ENCODE assay signal across 19 cellular contexts in genomic region chr3:133589503-133589902, GRCh38. TPM values are rescaled to one million over a fixed set of nuclear protein-coding genes. Genes with fewer than 3 reads are reported as not detected.
DNase-seq lines count a peak whose midpoint lies in the region; ATAC-seq, FAIRE-seq and TF ChIP-seq lines count a peak whose summit lies in the region.
"Had no signal": no experiment of that assay in that cellular context is flagged by ENCODE, and none has a peak within 500 bp of the region (broad histone marks: within the 10 kb centered on the region; RNA-seq: fewer than 3 reads in every experiment).

No MANE protein-coding gene starts in this region.

- no peaks in the 10 kb centered on the region for H3K27me3 Mint-ChIP-seq in activated naive CD4-positive, alpha-beta T cell treated with anti-CD3 and anti-CD28 coated beads for 36 hours (ENCODE audit: low read depth)
- no peaks in the 10 kb centered on the region for H3K27me3 Mint-ChIP-seq in natural killer cell treated with Interleukin-12 subunit alpha and Interleukin-12 subunit beta and Interleukin-15 and Interleukin-18, amount 100 ng/mL, for 72 hours
- H3K27me3 Mint-ChIP-seq: activated CD4-positive, alpha-beta T cell treated with anti-CD3 and anti-CD28 coated beads, Interleukin-2, amount 10 ng/mL, durations not matched to agents 7 days and 5 days; activated naive CD4-positive, alpha-beta T cell treated with anti-CD3 and anti-CD28 coated beads, Interleukin-2, amount 10 ng/mL, durations not matched to agents 7 days and 5 days had no signal

- TF ChIP-seq POLR2A in GM12878 (IDR thresholded peaks at IDR 0.05; ENCODE audit: low read depth, low read length), result peak; percentile 58

- no peak for TF ChIP-seq RAD21 in GM12878 (IDR thresholded peaks at IDR 0.05; ENCODE audit: insufficient read depth, low read depth, low read length)

- H3K9me3 Mint-ChIP-seq in activated naive CD4-positive, alpha-beta T cell treated with anti-CD3 and anti-CD28 coated beads for 36 hours, result no peaks in the 10 kb centered on the region
- H3K9me3 Mint-ChIP-seq in natural killer cell treated with Interleukin-12 subunit alpha and Interleukin-12 subunit beta and Interleukin-15 and Interleukin-18, amount 100 ng/mL, for 72 hours, result no peaks in the 10 kb centered on the region
- H3K9me3 Mint-ChIP-seq: activated CD4-positive, alpha-beta T cell treated with anti-CD3 and anti-CD28 coated beads, Interleukin-2, amount 10 ng/mL, durations not matched to agents 7 days and 5 days; activated naive CD4-positive, alpha-beta T cell treated with anti-CD3 and anti-CD28 coated beads, Interleukin-2, amount 10 ng/mL, durations not matched to agents 7 days and 5 days; HFFc6 had no signal

- no peak overlapping the region for H3K4me3 Mint-ChIP-seq in activated naive CD4-positive, alpha-beta T cell treated with anti-CD3 and anti-CD28 coated beads for 36 hours
- H3K4me3 Mint-ChIP-seq in natural killer cell treated with Interleukin-12 subunit alpha and Interleukin-12 subunit beta and Interleukin-15 and Interleukin-18, amount 100 ng/mL, for 72 hours, result no peak overlapping the region
- H3K4me3 Mint-ChIP-seq: activated CD4-positive, alpha-beta T cell treated with anti-CD3 and anti-CD28 coated beads, Interleukin-2, amount 10 ng/mL, durations not matched to agents 7 days and 5 days; activated naive CD4-positive, alpha-beta T cell treated with anti-CD3 and anti-CD28 coated beads, Interleukin-2, amount 10 ng/mL, durations not matched to agents 7 days and 5 days; HFFc6 had no signal

- H3K27ac Mint-ChIP-seq in activated naive CD4-positive, alpha-beta T cell treated with anti-CD3 and anti-CD28 coated beads for 36 hours, result peak overlapping the region; percentile 6
- peak overlapping the region; percentile 74 to 92 for H3K27ac Mint-ChIP-seq in natural killer cell treated with Interleukin-12 subunit alpha and Interleukin-12 subunit beta and Interleukin-15 and Interleukin-18, amount 100 ng/mL, for 72 hours
- H3K27ac Mint-ChIP-seq: activated CD4-positive, alpha-beta T cell treated with anti-CD3 and anti-CD28 coated beads, Interleukin-2, amount 10 ng/mL, durations not matched to agents 7 days and 5 days; activated naive CD4-positive, alpha-beta T cell treated with anti-CD3 and anti-CD28 coated beads, Interleukin-2, amount 10 ng/mL, durations not matched to agents 7 days and 5 days had no signal

- in situ Hi-C loops in GM23248 (cut with MboI), result no loop called here
- in situ Hi-C loops in GM12878 (cut with MboI), result no loop called here

- POLR2A ChIA-PET in GM12878 (lab: Charles Lee), result interaction anchor here (2.0 kb wide), 1 partner anchor 13 kb away, joined by 5 read pairs; no protein-coding TSS in a partner anchor

- ATAC-seq in GM12878 (no peak), left colon (no peak)
- ATAC-seq in natural killer cell treated with Interleukin-12 subunit alpha and Interleukin-12 subunit beta and Interleukin-15 and Interleukin-18, amount 100 ng/mL, for 72 hours, result no peak

- H3K36me3 ChIP-seq in GM23248 (ENCODE audit: low read depth) (peaks cover 55% of the 10 kb centered on the region), GM12878 (ENCODE audit: control insufficient read depth in 2 of 2, insufficient read depth in 2 of 2, low read length in 1 of 2) (peaks cover 6 to 34% of the 10 kb centered on the region in 2 experiments)

- H3K27ac ChIP-seq in GM23248 (peak overlapping the region; percentile 46; the same call in 1 of the 2 replicates), GM12878 (ENCODE audit: control insufficient read depth, insufficient read depth) (no peak overlapping the region)
- H3K27ac ChIP-seq: BLaER1, left lung, testis had no signal

- H3K79me2 ChIP-seq in GM23248 (ENCODE audit: insufficient read depth), result peaks cover 48% of the 10 kb centered on the region
- H3K79me2 ChIP-seq in GM12878 (ENCODE audit: control insufficient read depth, insufficient read depth, low read length), result peaks cover 17% of the 10 kb centered on the region

- TF ChIP-seq CTCF in GM12878 (IDR thresholded peaks at IDR 0.05 in 2 of 3, conservative IDR thresholded peaks at IDR 0.05 in 1 of 3; ENCODE audit: control insufficient read depth in 2 of 3, extremely low read depth in 1 of 3, insufficient read depth in 1 of 3, low read depth in 3 of 3, low read length in 3 of 3), result no peak

- H3K9me3 ChIP-seq in GM23248 (ENCODE audit: low read depth) (no peaks in the 10 kb centered on the region), GM12878 (replicated peaks; ENCODE audit: control insufficient read depth, insufficient read depth, low read length) (no peaks in the 10 kb centered on the region)
- H3K9me3 ChIP-seq: BLaER1, left lung, testis had no signal

- no peak overlapping the region for H3K4me2 ChIP-seq in GM23248 (ENCODE audit: unreplicated experiment)
- H3K4me2 ChIP-seq in GM12878 (ENCODE audit: control insufficient read depth, insufficient read depth), result no peak overlapping the region
- H3K4me2 ChIP-seq: BLaER1 had no signal

- BruUV-seq in GM12878 (replicated peaks; lab: Mats Ljungman, UMichigan), result no TSS peak

- intact Hi-C loops in activated naive CD4-positive, alpha-beta T cell treated with anti-CD3 and anti-CD28 coated beads for 36 hours (cut with micrococcal nuclease), result no loop called here
- intact Hi-C loops in GM12878 (cut with micrococcal nuclease; ENCODE audit: unreplicated experiment), result no loop called here
- intact Hi-C loops in left colon (cut with DNase I, micrococcal nuclease), result no loop called here

- DNase-seq in activated naive CD4-positive, alpha-beta T cell treated with anti-CD3 and anti-CD28 coated beads for 36 hours, result no peak
- no peak for DNase-seq in activated naive CD4-positive, alpha-beta T cell treated with Interleukin-2 at 50 U/mL for 16 hours
- peak; percentile 5 for DNase-seq in GM23248
- no peak for DNase-seq in GM12878 (ENCODE audit: low read depth, low spot score)
- no peak for DNase-seq in natural killer cell treated with Interleukin-12 subunit alpha and Interleukin-12 subunit beta and Interleukin-15 and Interleukin-18, amount 100 ng/mL, for 72 hours (ENCODE audit: low spot score)
- no peak for DNase-seq in NCI-H2107 (lab: John Stamatoyannopoulos, UW)
- DNase-seq in putamen (ENCODE audit: low spot score), result no peak
- no peak for DNase-seq in left colon
- DNase-seq: activated CD4-positive, alpha-beta T cell treated with anti-CD3 and anti-CD28 coated beads, Interleukin-2, amount 10 ng/mL, durations not matched to agents 7 days and 5 days; activated naive CD4-positive, alpha-beta T cell treated with anti-CD3 and anti-CD28 coated beads, Interleukin-2, amount 10 ng/mL, durations not matched to agents 7 days and 5 days; effector CD8-positive, alpha-beta T cell; HFFc6; left lung; NCI-H510A treated with DMSO at 0.1 percent for 48 hours; retina; SW 1271; testis had no signal

- H3K9me2 ChIP-seq in GM23248 (ENCODE audit: insufficient read depth), result no peaks in the 10 kb centered on the region

- H3K4me3 ChIP-seq in GM23248, result no peak overlapping the region
- no peak overlapping the region for H3K4me3 ChIP-seq in GM12878
- H3K4me3 ChIP-seq: BLaER1, left lung, testis had no signal

- H3K9ac ChIP-seq in GM23248 (no peak overlapping the region), GM12878 (ENCODE audit: control insufficient read depth, insufficient read depth, low read length) (no peak overlapping the region)
- H3K9ac ChIP-seq: BLaER1 had no signal

- peaks cover 97% of the 10 kb centered on the region for H3F3A ChIP-seq in GM23248 (ENCODE audit: insufficient read depth)

- peaks cover 25% of the 10 kb centered on the region for H3K4me1 Mint-ChIP-seq in activated naive CD4-positive, alpha-beta T cell treated with anti-CD3 and anti-CD28 coated beads for 36 hours (ENCODE audit: low read depth)
- peaks cover 27 to 33% of the 10 kb centered on the region in 2 donors for H3K4me1 Mint-ChIP-seq in natural killer cell treated with Interleukin-12 subunit alpha and Interleukin-12 subunit beta and Interleukin-15 and Interleukin-18, amount 100 ng/mL, for 72 hours (ENCODE audit: low read depth in 2 of 2)

- H2AFZ ChIP-seq in GM23248, result no peak overlapping the region
- H2AFZ ChIP-seq in GM12878 (ENCODE audit: control insufficient read depth, low read depth, low read length), result no peak overlapping the region

- TF ChIP-seq EP300 in GM12878 (IDR thresholded peaks at IDR 0.05; ENCODE audit: borderline replicate concordance in 1 of 2, control insufficient read depth in 1 of 2, low read depth in 2 of 2, low read length in 2 of 2), result no peak

- WGBS in GM23248 (ENCODE audit: low coverage in 1 of 2, low lambda C conversion rate in 2 of 2, missing lambda C conversion rate in 2 of 2), 2 experiments, result 72 to 74% methylated on average over 8 of the region's 8 CpGs
- 98% methylated on average over 8 of the region's 8 CpGs for WGBS in GM12878 (ENCODE audit: insufficient coverage, insufficient replicate concordance, low lambda C conversion rate, missing lambda C conversion rate)

- peaks cover 41% of the 10 kb centered on the region for H3K36me3 Mint-ChIP-seq in activated naive CD4-positive, alpha-beta T cell treated with anti-CD3 and anti-CD28 coated beads for 36 hours (ENCODE audit: low read depth)
- peaks cover 27% of the 10 kb centered on the region for H3K36me3 Mint-ChIP-seq in natural killer cell treated with Interleukin-12 subunit alpha and Interleukin-12 subunit beta and Interleukin-15 and Interleukin-18, amount 100 ng/mL, for 72 hours

- SMC1A ChIA-PET in GM12878 (lab: Charles Lee; ENCODE audit: uncharacterized antibody, unreplicated experiment), result interaction anchor here (0.6 to 4.2 kb wide), 2 partner anchors 12 to 412 kb away, joined by 3 to 38 read pairs; no protein-coding TSS in a partner anchor

- H3K4me1 ChIP-seq in GM23248 (ENCODE audit: insufficient read depth) (peaks cover 76% of the 10 kb centered on the region), GM12878 (ENCODE audit: control insufficient read depth, insufficient read depth, low read length) (peaks cover 21% of the 10 kb centered on the region)
- H3K4me1 ChIP-seq: left lung, testis had no signal

- RAD21 ChIA-PET in GM12878 (lab: Charles Lee; ENCODE audit: unreplicated experiment), result no interaction called here

- no peak for FAIRE-seq in GM12878 (lab: Jason Lieb, UNC)
- FAIRE-seq: TTC549 had no signal

- H4K20me1 ChIP-seq in GM23248 (ENCODE audit: insufficient read depth) (peaks cover 5% of the 10 kb centered on the region; the same call in 1 of the 2 replicates), GM12878 (ENCODE audit: control insufficient read depth, insufficient read depth) (no peaks in the 10 kb centered on the region)

- no peaks in the 10 kb centered on the region for H3K27me3 ChIP-seq in GM23248 (replicated peaks; ENCODE audit: insufficient read depth)
- no peaks in the 10 kb centered on the region for H3K27me3 ChIP-seq in GM12878 (replicated peaks in 1 of 2; ENCODE audit: control insufficient read depth in 2 of 2, insufficient read depth in 2 of 2, low read length in 1 of 2)
- H3K27me3 ChIP-seq: BLaER1, left lung, testis had no signal

- CTCF ChIA-PET in activated naive CD4-positive, alpha-beta T cell treated with anti-CD3 and anti-CD28 coated beads for 36 hours (lab: Charles Lee), result no interaction called here
- CTCF ChIA-PET in GM12878 (lab: Yijun Ruan, JAX), result no interaction called here

RNA-seq across cellular contexts. Expression of gene CDV3, which starts 16.0 kb away (rescaled TPM):
- total RNA-seq in activated naive CD4-positive, alpha-beta T cell treated with anti-CD3 and anti-CD28 coated beads for 36 hours, result 100 to 1,000 TPM; 170 to 181 TPM
- 155 TPM in 2 replicates for total RNA-seq in GM23248 (2014; rRNA removed; shearing (Covaris generic))
- polyA plus RNA-seq in GM23248 (2016; fragmentation: Nextera tagmentation; extraction: Ambion mirVana) (37.0 and 41.8 TPM in 2 replicates), GM12878 (2011; rRNA removed) (133 and 170 TPM in 2 replicates), GM12878 (2014; fragmentation: Illumina TruSeq; extraction: Trizol) (214 and 246 TPM in 2 replicates), GM12878 (2014; fragmentation: Nextera tagmentation; extraction: Ambion mirVana) (100 to 1,000 TPM; 133 to 466 TPM), GM12878 (2014; rRNA removed) (137 and 138 TPM in 2 replicates), GM12878 (2016; fragmentation: Nextera tagmentation; extraction: Ambion mirVana) (10 to 100 TPM; 42.3 to 48.4 TPM)
- total RNA-seq in GM12878 (2013; cell fraction: nucleolus; rRNA removed), result 33.0 and 34.3 TPM in 2 replicates
- total RNA-seq in GM12878 (2014; rRNA removed) (131 and 146 TPM in 2 replicates), GM12878 (2014; rRNA removed; fragmentation: Illumina TruSeq; extraction: Trizol) (206 and 210 TPM in 2 replicates), GM12878 (2021) (214 and 219 TPM in 2 replicates), left colon (100 to 1,000 TPM; 137 to 143 TPM)
- 136 TPM for polyA plus RNA-seq in GM12878 (2011; ENCODE audit: low read depth)
- polyA plus RNA-seq in GM12878 (2011; cell fraction: cytosol; rRNA removed), result 48.0 and 52.5 TPM in 2 replicates
- polyA plus RNA-seq in GM12878 (2011; cell fraction: nucleus; rRNA removed), result 32.5 and 43.0 TPM in 2 replicates
- 166 and 179 TPM in 2 replicates for polyA plus RNA-seq in GM12878 (2012)
- 62.1 and 87.1 TPM in 2 replicates for polyA minus RNA-seq in GM12878 (2011; rRNA and poly(A)+ RNA removed)
- 54.3 and 57.8 TPM in 2 replicates for polyA minus RNA-seq in GM12878 (2011; cell fraction: cytosol; rRNA and poly(A)+ RNA removed)
- polyA minus RNA-seq in GM12878 (2011; cell fraction: nucleus; rRNA and poly(A)+ RNA removed), result 18.5 and 35.0 TPM in 2 replicates
- 100 to 1,000 TPM; 202 to 204 TPM for total RNA-seq in natural killer cell treated with Interleukin-12 subunit alpha and Interleukin-12 subunit beta and Interleukin-15 and Interleukin-18, amount 100 ng/mL, for 72 hours
